In the genomic region with DNA sequence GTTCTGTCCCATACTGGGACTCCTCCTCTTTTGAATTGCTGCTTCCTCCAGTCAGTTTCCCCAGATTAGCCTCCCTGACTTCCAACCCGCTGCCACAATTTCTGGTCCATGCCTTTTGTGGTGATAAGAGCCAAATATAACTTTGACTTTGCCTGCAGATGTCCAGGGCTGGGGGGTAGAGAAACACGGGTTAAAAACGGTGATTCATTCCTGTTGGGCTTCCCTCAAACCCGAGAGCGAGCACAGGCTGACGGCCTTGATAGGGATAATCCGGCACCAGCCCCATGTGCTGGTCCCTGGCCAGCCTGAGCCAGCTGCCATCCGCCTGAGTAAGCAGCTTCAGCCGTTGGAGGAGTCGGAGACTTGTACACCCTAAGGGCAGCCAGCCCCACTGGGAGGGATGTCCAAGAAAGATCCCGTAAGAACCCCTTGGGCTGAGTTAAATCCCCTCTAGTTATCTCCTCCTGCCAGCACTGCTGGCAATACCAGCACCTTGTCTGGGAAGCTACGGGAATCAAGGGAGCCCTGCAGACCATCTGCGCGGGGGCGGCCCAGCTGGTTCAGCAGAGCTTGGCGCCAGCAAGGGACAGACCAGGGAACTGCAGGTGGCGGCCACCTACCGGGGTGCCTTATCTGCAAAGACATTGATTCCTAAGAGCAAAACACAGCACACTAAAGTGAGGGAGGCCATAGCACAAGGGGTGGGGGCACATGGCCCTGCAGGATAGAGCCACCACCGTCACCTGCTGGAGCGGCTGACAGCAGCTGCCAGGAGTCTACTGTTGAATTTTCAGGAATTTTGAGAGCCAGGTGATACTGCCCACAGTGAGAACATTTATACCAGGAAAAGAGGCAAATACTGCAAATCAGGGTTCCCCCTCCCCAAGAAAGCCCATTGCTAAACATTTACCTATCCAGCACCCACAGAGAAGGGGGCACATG, we compare ENCODE assay signal across 8 cellular contexts. TPM values are rescaled to one million over a fixed set of nuclear protein-coding genes. Genes with fewer than 3 reads are reported as not detected.
A peak's percentile ranks its signal among the peaks of the same experiment; 100 is the strongest.
DNase-seq lines count a peak whose midpoint lies in the region; ATAC-seq and TF ChIP-seq lines count a peak whose summit lies in the region.

No MANE protein-coding gene starts in this region.

- H3K27ac Mint-ChIP-seq in stimulated activated effector memory CD8-positive, alpha-beta T cell treated with anti-CD3 and anti-CD28 coated beads, Interleukin-12 subunit alpha, Interleukin-12 subunit beta, amount 100 ng/mL, for 72 hours: peak overlapping the region; percentile 58
- H3K27ac Mint-ChIP-seq in T-helper 2 cell treated with Interferon-gamma antibody and Interleukin-4, amounts not matched to agents 5 μg/mL and 100 μg/mL, for 36 hours: no peak overlapping the region

- no peaks in the 10 kb centered on the region for H3K36me3 ChIP-seq in breast epithelium
- H3K36me3 ChIP-seq in kidney epithelial cell (ENCODE audit: control insufficient read depth, insufficient read depth, low read length): no peaks in the 10 kb centered on the region

- TF ChIP-seq CTCF in breast epithelium (IDR thresholded peaks at IDR 0.05) (peak in 2 of 3 donors; percentile 19 to 34), kidney epithelial cell (IDR thresholded peaks at IDR 0.05; ENCODE audit: insufficient read depth, low read length, poor library complexity, severe bottlenecking) (peak; percentile 64)

- H3K4me1 Mint-ChIP-seq in stimulated activated effector memory CD8-positive, alpha-beta T cell treated with anti-CD3 and anti-CD28 coated beads, Interleukin-12 subunit alpha, Interleukin-12 subunit beta, amount 100 ng/mL, for 72 hours: peaks cover 27% of the 10 kb centered on the region
- H3K4me1 Mint-ChIP-seq in T-helper 2 cell treated with Interferon-gamma antibody and Interleukin-4, amounts not matched to agents 5 μg/mL and 100 μg/mL, for 36 hours (ENCODE audit: low read depth): peaks cover 6% of the 10 kb centered on the region

- no peaks in the 10 kb centered on the region for H3K9me3 ChIP-seq in breast epithelium

- H3K27me3 ChIP-seq in breast epithelium: no peaks in the 10 kb centered on the region
- H3K27me3 ChIP-seq in kidney epithelial cell (ENCODE audit: control insufficient read depth, insufficient read depth, low read length): no peaks in the 10 kb centered on the region

- H3K27ac ChIP-seq in breast epithelium: peak overlapping the region; percentile 21 to 79

- H3K4me1 ChIP-seq in breast epithelium: peaks cover 0 to 17% of the 10 kb centered on the region in 2 donors

- intact Hi-C loops in breast epithelium (cut with DNase I; ENCODE audit: low total_unique reads): no loop called here

- peaks cover 9% of the 10 kb centered on the region for H3K36me3 Mint-ChIP-seq in stimulated activated effector memory CD8-positive, alpha-beta T cell treated with anti-CD3 and anti-CD28 coated beads, Interleukin-12 subunit alpha, Interleukin-12 subunit beta, amount 100 ng/mL, for 72 hours
- no peaks in the 10 kb centered on the region for H3K36me3 Mint-ChIP-seq in T-helper 2 cell treated with Interferon-gamma antibody and Interleukin-4, amounts not matched to agents 5 μg/mL and 100 μg/mL, for 36 hours (ENCODE audit: low read depth)

- ATAC-seq in stimulated activated effector memory CD8-positive, alpha-beta T cell treated with anti-CD3 and anti-CD28 coated beads, Interleukin-12 subunit alpha, Interleukin-12 subunit beta, amount 100 ng/mL, for 72 hours: no peak
- no peak for ATAC-seq in GM21381 (IDR thresholded peaks at IDR 0.05; ENCODE audit: unreplicated experiment)

- no peak overlapping the region for H3K4me3 Mint-ChIP-seq in stimulated activated effector memory CD8-positive, alpha-beta T cell treated with anti-CD3 and anti-CD28 coated beads, Interleukin-12 subunit alpha, Interleukin-12 subunit beta, amount 100 ng/mL, for 72 hours
- no peak overlapping the region for H3K4me3 Mint-ChIP-seq in T-helper 2 cell treated with Interferon-gamma antibody and Interleukin-4, amounts not matched to agents 5 μg/mL and 100 μg/mL, for 36 hours

- H3K4me3 ChIP-seq in breast epithelium: peak overlapping the region in 1 of 3 donors; percentile 39
- no peak overlapping the region for H3K4me3 ChIP-seq in kidney epithelial cell (ENCODE audit: low read depth, low read length)

- H3K9me3 Mint-ChIP-seq in stimulated activated effector memory CD8-positive, alpha-beta T cell treated with anti-CD3 and anti-CD28 coated beads, Interleukin-12 subunit alpha, Interleukin-12 subunit beta, amount 100 ng/mL, for 72 hours: no peaks in the 10 kb centered on the region
- no peaks in the 10 kb centered on the region for H3K9me3 Mint-ChIP-seq in T-helper 2 cell treated with Interferon-gamma antibody and Interleukin-4, amounts not matched to agents 5 μg/mL and 100 μg/mL, for 36 hours

- TF ChIP-seq POLR2A in breast epithelium (IDR thresholded peaks at IDR 0.05): no peak

- peaks cover 18% of the 10 kb centered on the region for H3K27me3 Mint-ChIP-seq in T-helper 2 cell treated with Interferon-gamma antibody and Interleukin-4, amounts not matched to agents 5 μg/mL and 100 μg/mL, for 36 hours (ENCODE audit: low read depth)

- DNase-seq in AG08395 (ENCODE audit: low spot score): peak; percentile 95
- peak; percentile 50 for DNase-seq in GM19238 (ENCODE audit: insufficient read length, low spot score)
- DNase-seq in NCI-H774 (lab: John Stamatoyannopoulos, UW): peak; percentile 18
- DNase-seq in breast epithelium (ENCODE audit: low spot score in 2 of 2): peak in 1 of 2 donors; percentile 55
- peak; percentile 75 for DNase-seq in kidney epithelial cell (ENCODE audit: low read depth)
- DNase-seq in stimulated activated effector memory CD8-positive, alpha-beta T cell treated with anti-CD3 and anti-CD28 coated beads, Interleukin-12 subunit alpha, Interleukin-12 subunit beta, amount 100 ng/mL, for 72 hours (ENCODE audit: low spot score in 2 of 2): no peak
- DNase-seq in T-helper 2 cell treated with Interferon-gamma antibody and Interleukin-4, amounts not matched to agents 5 μg/mL and 100 μg/mL, for 36 hours (ENCODE audit: low spot score): no peak

RNA-seq across cellular contexts. Expression of a gene that starts 18.1 kb away (rescaled TPM):
- total RNA-seq in breast epithelium (10 to 100 TPM in 2 of 3 donors, 1 to 10 TPM in 1; 6.3 to 42.9 (median 17.0) TPM), kidney epithelial cell (1.2 and 1.7 TPM in 2 replicates)

RNA-seq across cellular contexts. Expression of a gene that starts 46.8 kb away (rescaled TPM):
- total RNA-seq in breast epithelium (10 to 100 TPM; 32.8 to 42.7 (median 36.3) TPM), kidney epithelial cell (23.4 and 25.7 TPM in 2 replicates)

RNA-seq across cellular contexts. Expression of a gene that starts 54.5 kb away (rescaled TPM):
- total RNA-seq in breast epithelium (100 to 1,000 TPM; 144 to 194 (median 175) TPM), kidney epithelial cell (95.9 and 97.7 TPM in 2 replicates)

Comparison
In these comparisons a context has a peak if more than half of its experiments do, and no peak if none do; other contexts are left out.
1. DNase-seq: peak in AG08395 (single experiment), GM19238 (single experiment), NCI-H774 (single experiment) and kidney epithelial cell (single experiment); none in stimulated activated effector memory CD8-positive, alpha-beta T cell treated with anti-CD3 and anti-CD28 coated beads, Interleukin-12 subunit alpha, Interleukin-12 subunit beta, amount 100 ng/mL, for 72 hours (0 of 2) and T-helper 2 cell treated with Interferon-gamma antibody and Interleukin-4, amounts not matched to agents 5 μg/mL and 100 μg/mL, for 36 hours (single experiment).